ENCODE assay signal across 21 cellular contexts in genomic region chr16:50533317-50533716, GRCh38. TPM values are rescaled to one million over a fixed set of nuclear protein-coding genes. Genes with fewer than 3 reads are reported as not detected.
A peak's percentile ranks its signal among the peaks of the same experiment; 100 is the strongest.
DNase-seq lines count a peak whose midpoint lies in the region; ATAC-seq, FAIRE-seq and TF ChIP-seq lines count a peak whose summit lies in the region.
"Had no signal": no experiment of that assay in that cellular context is flagged by ENCODE, and none has a peak within 500 bp of the region (broad histone marks: within the 10 kb centered on the region; RNA-seq: fewer than 3 reads in every experiment).

No MANE protein-coding gene starts in this region.

- WGBS in neuronal stem cell (ENCODE audit: extremely low coverage in 2 of 2, insufficient read length in 2 of 2, insufficient replicate concordance in 1 of 2), 2 donors: no CpG with 5 or more reads among the region's 4 CpGs

- H3K4me3 ChIP-seq in right atrium auricular region (no peak overlapping the region), neuronal stem cell (ENCODE audit: low read length in 2 of 2) (no peak overlapping the region), vagina (no peak overlapping the region)

- H3K4me1 ChIP-seq in right atrium auricular region (no peaks in the 10 kb centered on the region), neuronal stem cell (ENCODE audit: control insufficient read depth in 2 of 2, insufficient read depth in 1 of 2, low read depth in 1 of 2, low read length in 2 of 2) (peaks cover 0 to under 1% of the 10 kb centered on the region in 2 donors), vagina (no peaks in the 10 kb centered on the region)
- H3K4me1 ChIP-seq: BE2C had no signal

- peak overlapping the region; percentile 39 for H3K18ac ChIP-seq in neuronal stem cell (ENCODE audit: low read length)

- no peaks in the 10 kb centered on the region for H3K36me3 ChIP-seq in right atrium auricular region
- no peaks in the 10 kb centered on the region for H3K36me3 ChIP-seq in neuronal stem cell (replicated peaks in 1 of 2; ENCODE audit: control insufficient read depth in 2 of 2, insufficient read depth in 2 of 2, low read length in 2 of 2)
- no peaks in the 10 kb centered on the region for H3K36me3 ChIP-seq in vagina
- H3K36me3 ChIP-seq: BE2C had no signal

- intact Hi-C loops in left cardiac atrium (cut with DNase I) (no loop called here), vagina (cut with DNase I) (no loop called here)

- H2BK15ac ChIP-seq in neuronal stem cell (ENCODE audit: low read length): no peak overlapping the region

- no peak overlapping the region for H4K91ac ChIP-seq in neuronal stem cell (ENCODE audit: low read depth, low read length, poor library complexity)

- H4K8ac ChIP-seq in neuronal stem cell (ENCODE audit: low read depth, low read length): no peak overlapping the region

- H3K9me3 ChIP-seq in right atrium auricular region (peaks cover 3 to 19% of the 10 kb centered on the region in 2 donors), neuronal stem cell (replicated peaks in 1 of 2; ENCODE audit: control insufficient read depth in 2 of 2, insufficient read depth in 1 of 2, low read depth in 1 of 2, low read length in 2 of 2) (peaks cover 5 to 13% of the 10 kb centered on the region in 2 donors), vagina (no peaks in the 10 kb centered on the region)
- H3K9me3 ChIP-seq: BE2C had no signal

- ATAC-seq in left cardiac atrium: no peak
- ATAC-seq: CD8-positive, alpha-beta T cell had no signal

- no peak overlapping the region for H3K4ac ChIP-seq in neuronal stem cell (ENCODE audit: low read length)

- H2BK12ac ChIP-seq in neuronal stem cell (ENCODE audit: low read length): no peak overlapping the region

- no peak overlapping the region for H2AFZ ChIP-seq in neuronal stem cell (ENCODE audit: low read length)

- H3K27me3 ChIP-seq in right atrium auricular region: no peaks in the 10 kb centered on the region
- H3K27me3 ChIP-seq in neuronal stem cell (ENCODE audit: control insufficient read depth in 3 of 3, insufficient read depth in 3 of 3, low read depth in 1 of 3, low read length in 3 of 3): peaks cover 0 to 4% (median 2%) of the 10 kb centered on the region in 3 experiments
- no peaks in the 10 kb centered on the region for H3K27me3 ChIP-seq in vagina
- H3K27me3 ChIP-seq: BE2C had no signal

- no peak overlapping the region for H3K14ac ChIP-seq in neuronal stem cell (ENCODE audit: low read length)

- FAIRE-seq in GM19239 (lab: Jason Lieb, UNC): no peak
- FAIRE-seq: A204.1, D721Med, G401.6, GM12891 had no signal

- H3K9ac ChIP-seq in neuronal stem cell (ENCODE audit: low read depth, low read length, poor library complexity): peak overlapping the region; percentile 7

- no peaks in the 10 kb centered on the region for H3K79me1 ChIP-seq in neuronal stem cell (ENCODE audit: low read depth, low read length)

- H2BK120ac ChIP-seq in neuronal stem cell (ENCODE audit: low read depth, low read length): no peak overlapping the region

- peak; percentile 23 for DNase-seq in right atrium auricular region (ENCODE audit: low spot score)
- no peak for DNase-seq in left cardiac atrium
- DNase-seq in islet precursor cell: peak; percentile 23
- no peak for DNase-seq in neuronal stem cell (ENCODE audit: low spot score)
- peak; percentile 46 to 77 for DNase-seq in vagina (ENCODE audit: extremely low spot score in 2 of 2)
- DNase-seq in GM19239 (ENCODE audit: insufficient read length, low spot score): no peak
- DNase-seq in kidney glomerular epithelial cell (lab: John Stamatoyannopoulos, UW): no peak
- no peak for DNase-seq in NCI-H748 treated with DMSO at 0.1 percent for 48 hours (lab: John Stamatoyannopoulos, UW)
- DNase-seq: BE2C, COR-L47, DMS153, DMS79 treated with DMSO at 0.1 percent for 48 hours, EL, GOT3, H9 had no signal

- H3K4me2 ChIP-seq in neuronal stem cell (ENCODE audit: insufficient read depth, low read length, poor library complexity, severe bottlenecking): no peak overlapping the region

- H2AK5ac ChIP-seq in neuronal stem cell (ENCODE audit: low read depth, low read length): no peak overlapping the region

- H2BK5ac ChIP-seq in neuronal stem cell (ENCODE audit: low read length): peak overlapping the region; percentile 20

- no peak for TF ChIP-seq POLR2A in vagina (IDR thresholded peaks at IDR 0.05)

- H3K23ac ChIP-seq in neuronal stem cell (ENCODE audit: low read depth, low read length, poor library complexity): no peak overlapping the region

- H3K27ac ChIP-seq in right atrium auricular region (no peak overlapping the region), neuronal stem cell (replicated peaks; ENCODE audit: low read length) (no peak overlapping the region), vagina (no peak overlapping the region)
- H3K27ac ChIP-seq: C4-2B had no signal

- TF ChIP-seq CTCF in right atrium auricular region (IDR thresholded peaks at IDR 0.05) (no peak), vagina (IDR thresholded peaks at IDR 0.05) (no peak)

RNA-seq across cellular contexts. Expression of gene NKD1, which starts 14.9 kb away (rescaled TPM):
- total RNA-seq in right atrium auricular region (1 to 10 TPM; 1.1 to 3.0 TPM), left cardiac atrium (1 to 10 TPM; 1.0 to 1.9 TPM), vagina (1.7 TPM)
- 1.4 TPM for polyA plus RNA-seq in neuronal stem cell (2013, experiment 1 of 2)
- 1.7 TPM for polyA plus RNA-seq in neuronal stem cell (2013, experiment 2 of 2)

Comparison
In these comparisons a context has a peak if more than half of its experiments do, and no peak if none do; other contexts are left out.
1. DNase-seq: peak in right atrium auricular region (single experiment), islet precursor cell (single experiment) and vagina (2 of 2); none in left cardiac atrium (single experiment), neuronal stem cell (single experiment), GM19239 (single experiment), kidney glomerular epithelial cell (single experiment) and NCI-H748 treated with DMSO at 0.1 percent for 48 hours (single experiment).